In genomic region chr3:149266733-149267132, GRCh38 we compare ENCODE assay signal across 23 cellular contexts. TPM values are rescaled to one million over a fixed set of nuclear protein-coding genes. Genes with fewer than 3 reads are reported as not detected.
DNase-seq lines count a peak whose midpoint lies in the region; ATAC-seq, FAIRE-seq and TF ChIP-seq lines count a peak whose summit lies in the region.
"Had no signal": no experiment of that assay in that cellular context is flagged by ENCODE, and none has a peak within 500 bp of the region (broad histone marks: within the 10 kb centered on the region; RNA-seq: fewer than 3 reads in every experiment).

No MANE protein-coding gene starts in this region.

- H4K20me1 ChIP-seq in OCI-LY7 (ENCODE audit: insufficient read depth, low read length): no peaks in the 10 kb centered on the region
- H4K20me1 ChIP-seq: BLaER1 treated with 17β-estradiol and CSF1 and Interleukin-3, amounts not matched to agents 10 nM and 100 nM had no signal

- H3K9me3 Mint-ChIP-seq in CD8-positive, alpha-beta T cell: no peaks in the 10 kb centered on the region
- H3K9me3 Mint-ChIP-seq: CD4-positive, alpha-beta memory T cell; GM23338 had no signal

- no peaks in the 10 kb centered on the region for H3K9me2 ChIP-seq in OCI-LY7 (ENCODE audit: insufficient read depth, low read length)

- POLR2A ChIA-PET in OCI-LY7 (lab: Charles Lee): interaction anchor here (1.1 to 1.3 kb wide), 2 partner anchors 9 to 13 kb away, joined by 3 to 4 read pairs; no protein-coding TSS in a partner anchor
- POLR2A ChIA-PET in CD8-positive, alpha-beta T cell (lab: Charles Lee): no interaction called here

- FAIRE-seq in kidney (lab: Jason Lieb, UNC): peak; percentile 65
- FAIRE-seq: HTR-8/SVneo had no signal

- no peaks in the 10 kb centered on the region for H3K36me3 ChIP-seq in OCI-LY7 (ENCODE audit: insufficient read depth, low read length)
- no peaks in the 10 kb centered on the region for H3K36me3 ChIP-seq in kidney (ENCODE audit: control insufficient read depth in 1 of 2, insufficient read depth in 2 of 2, low read length in 2 of 2)
- no peaks in the 10 kb centered on the region for H3K36me3 ChIP-seq in CD8-positive, alpha-beta T cell (ENCODE audit: insufficient read depth, low read length)
- H3K36me3 ChIP-seq: BLaER1 treated with 17β-estradiol and CSF1 and Interleukin-3, amounts not matched to agents 10 nM and 100 nM had no signal

- H3K4me1 ChIP-seq in OCI-LY7 (ENCODE audit: insufficient read depth, low read length, poor library complexity, severe bottlenecking): peaks cover 24% of the 10 kb centered on the region
- H3K4me1 ChIP-seq in kidney (ENCODE audit: control insufficient read depth in 1 of 2, insufficient read depth in 1 of 2, low read depth in 1 of 2, low read length in 2 of 2): no peaks in the 10 kb centered on the region
- no peaks in the 10 kb centered on the region for H3K4me1 ChIP-seq in CD8-positive, alpha-beta T cell (ENCODE audit: insufficient read depth, low read length)

- no TSS peak for BruUV-seq in OCI-LY7 (replicated peaks; lab: Mats Ljungman, UMichigan)

- peak overlapping the region; percentile 45 for H3K4me2 ChIP-seq in OCI-LY7 (ENCODE audit: low read length)
- H3K4me2 ChIP-seq: GM23338, KMS-11 had no signal

- H3K4me1 Mint-ChIP-seq in CD8-positive, alpha-beta T cell (ENCODE audit: low read depth): no peaks in the 10 kb centered on the region
- H3K4me1 Mint-ChIP-seq: CD4-positive, alpha-beta memory T cell had no signal

- TF ChIP-seq CTCF in OCI-LY7 (conservative IDR thresholded peaks at IDR 0.05; ENCODE audit: low read length): no peak
- TF ChIP-seq CTCF in kidney (IDR thresholded peaks at IDR 0.05; ENCODE audit: borderline replicate concordance, extremely low read depth, insufficient read depth): no peak
- no peak for TF ChIP-seq CTCF in CD8-positive, alpha-beta T cell (IDR thresholded peaks at IDR 0.05)

- H3K27ac Mint-ChIP-seq in CD8-positive, alpha-beta T cell: no peak overlapping the region
- H3K27ac Mint-ChIP-seq: CD4-positive, alpha-beta memory T cell; GM23338 had no signal

- H3K27me3 ChIP-seq in CD8-positive, alpha-beta T cell (ENCODE audit: insufficient read depth, low read length): no peaks in the 10 kb centered on the region
- H3K27me3 ChIP-seq: BLaER1 treated with 17β-estradiol and CSF1 and Interleukin-3, amounts not matched to agents 10 nM and 100 nM had no signal

- peak; percentile 37 for DNase-seq in GM03348 (ENCODE audit: low spot score)
- no peak for DNase-seq in OCI-LY7 (ENCODE audit: low spot score)
- peak; percentile 26 for DNase-seq in dedifferentiated amniotic fluid mesenchymal stem cell (ENCODE audit: extremely low spot score)
- DNase-seq in kidney: no peak
- no peak for DNase-seq in caudate nucleus (lab: John Stamatoyannopoulos, UW)
- no peak for DNase-seq in CD8-positive, alpha-beta T cell
- DNase-seq: ACHN; CD4-positive, alpha-beta memory T cell; GF-D8; NCI-H1105; NCI-H146; NCI-H2029; NCI-H226; NCI-H510A treated with DMSO at 0.1 percent for 48 hours; NCI-H748 treated with DMSO at 0.1 percent for 48 hours; SIG-M5 had no signal

- H3K4me3 Mint-ChIP-seq in CD8-positive, alpha-beta T cell: no peak overlapping the region
- H3K4me3 Mint-ChIP-seq: CD4-positive, alpha-beta memory T cell; GM23338 had no signal

- intact Hi-C loops in OCI-LY7 (cut with micrococcal nuclease; ENCODE audit: unreplicated experiment) (loop anchor here (2.0 to 5.0 kb wide), 2 partner anchors 18 to 74 kb away; no protein-coding TSS in a partner anchor), kidney (cut with DNase I) (no loop called here)
- intact Hi-C loops in CD8-positive, alpha-beta T cell (cut with DNase I, micrococcal nuclease): no loop called here

- no peak overlapping the region for H3K27ac ChIP-seq in OCI-LY7 (ENCODE audit: low read depth, low read length, poor library complexity, severe bottlenecking)
- no peak overlapping the region for H3K27ac ChIP-seq in kidney (ENCODE audit: low read depth in 2 of 2, low read length in 2 of 2)
- no peak overlapping the region for H3K27ac ChIP-seq in caudate nucleus (ENCODE audit: low read depth, low read length)
- H3K27ac ChIP-seq in CD8-positive, alpha-beta T cell (ENCODE audit: low read depth, low read length): no peak overlapping the region
- H3K27ac ChIP-seq: BLaER1 treated with 17β-estradiol and CSF1 and Interleukin-3, amounts not matched to agents 10 nM and 100 nM; KMS-11 had no signal

- no peak overlapping the region for H3K4me3 ChIP-seq in OCI-LY7 (ENCODE audit: low read depth, low read length, poor library complexity, severe bottlenecking)
- no peak overlapping the region for H3K4me3 ChIP-seq in kidney (ENCODE audit: low read length in 2 of 2)
- H3K4me3 ChIP-seq in CD8-positive, alpha-beta T cell (ENCODE audit: low read depth, low read length): no peak overlapping the region
- H3K4me3 ChIP-seq: BLaER1 treated with 17β-estradiol and CSF1 and Interleukin-3, amounts not matched to agents 10 nM and 100 nM; GM23338 had no signal

- no peaks in the 10 kb centered on the region for H3K36me3 Mint-ChIP-seq in CD8-positive, alpha-beta T cell
- H3K36me3 Mint-ChIP-seq: CD4-positive, alpha-beta memory T cell had no signal

- H3K9ac ChIP-seq in kidney (ENCODE audit: low read length in 2 of 2): no peak overlapping the region
- H3K9ac ChIP-seq: BLaER1 treated with 17β-estradiol and CSF1 and Interleukin-3, amounts not matched to agents 10 nM and 100 nM; KMS-11 had no signal

- CTCF ChIA-PET in OCI-LY7 (lab: Charles Lee; ENCODE audit: unreplicated experiment): no interaction called here
- CTCF ChIA-PET in CD8-positive, alpha-beta T cell (lab: Charles Lee): no interaction called here

- H3K9me3 ChIP-seq in OCI-LY7 (ENCODE audit: low read length) (no peaks in the 10 kb centered on the region), kidney (ENCODE audit: control insufficient read depth in 1 of 2, low read length in 2 of 2) (no peaks in the 10 kb centered on the region)
- H3K9me3 ChIP-seq in CD8-positive, alpha-beta T cell (ENCODE audit: low read length): no peaks in the 10 kb centered on the region
- H3K9me3 ChIP-seq: BLaER1 treated with 17β-estradiol and CSF1 and Interleukin-3, amounts not matched to agents 10 nM and 100 nM had no signal

- no peak for ATAC-seq in GM21423 (IDR thresholded peaks at IDR 0.05; ENCODE audit: unreplicated experiment)
- ATAC-seq in CD8-positive, alpha-beta T cell: no peak
- ATAC-seq: GM23338, HCT116 had no signal

- H2AFZ ChIP-seq in OCI-LY7 (ENCODE audit: low read length): peak overlapping the region; percentile 69; the same call in 1 of the 2 replicates
- H2AFZ ChIP-seq: GM23338 had no signal

- no peaks in the 10 kb centered on the region for H3K27me3 Mint-ChIP-seq in CD8-positive, alpha-beta T cell (ENCODE audit: low read depth)

- H3K79me2 ChIP-seq in OCI-LY7 (ENCODE audit: insufficient read depth, low read depth, low read length): no peaks in the 10 kb centered on the region

RNA-seq across cellular contexts. Expression of gene CP, which starts 45.1 kb away (rescaled TPM):
- total RNA-seq in OCI-LY7 (2014; rRNA removed; shearing (Covaris generic)): not detected in 2 replicates
- total RNA-seq in OCI-LY7 (2022) (not detected in 2 replicates), kidney (72.1 TPM)
- 5.3 TPM for polyA plus RNA-seq in kidney (ENCODE audit: insufficient read depth, low read depth, low replicate concordance)
- not detected for total RNA-seq in CD8-positive, alpha-beta T cell
- total RNA-seq: CD4-positive, alpha-beta memory T cell; T-helper 1 cell treated with Interleukin-12 subunit alpha and Interleukin-12 subunit beta and Interleukin-4 antibody, amounts not matched to agents 30 ng/mL and 1 ng/mL, for 36 hours had no signal

Comparison
In these comparisons a context has a peak if more than half of its experiments do, and no peak if none do; other contexts are left out.
1. DNase-seq: peak in GM03348 (single experiment) and dedifferentiated amniotic fluid mesenchymal stem cell (single experiment); none in OCI-LY7 (single experiment), kidney (single experiment), caudate nucleus (0 of 61) and CD8-positive, alpha-beta T cell (0 of 7).
2. RNA of gene CP, which starts 45.1 kb away (total RNA-seq): 72.1 TPM in kidney (single experiment); not detected in OCI-LY7 and not detected in CD8-positive, alpha-beta T cell; every median in the first group is over 10 times any median in the second.